In the genomic region with DNA sequence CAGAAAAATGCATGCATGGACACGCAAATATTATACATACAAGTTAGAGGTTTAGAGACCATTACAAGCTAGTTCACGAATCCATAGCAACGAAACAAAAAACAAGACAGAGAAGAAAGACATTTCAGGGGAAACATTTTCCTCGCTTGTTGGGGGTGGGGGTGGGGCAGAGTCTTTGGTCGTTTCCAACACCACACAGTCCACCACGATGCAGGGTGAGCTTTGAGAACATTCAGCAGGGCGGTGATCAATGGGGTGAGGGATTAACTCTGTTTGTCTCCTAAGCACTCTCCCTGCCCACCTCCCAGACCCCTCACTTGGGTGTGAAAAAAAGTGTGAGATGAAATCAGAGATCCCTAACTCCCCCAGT, we compare ENCODE assay signal across 12 cellular contexts. TPM values are rescaled to one million over a fixed set of nuclear protein-coding genes. Genes with fewer than 3 reads are reported as not detected.
DNase-seq lines count a peak whose midpoint lies in the region; ATAC-seq and TF ChIP-seq lines count a peak whose summit lies in the region.
"Had no signal": no experiment of that assay in that cellular context is flagged by ENCODE, and none has a peak within 500 bp of the region (broad histone marks: within the 10 kb centered on the region; RNA-seq: fewer than 3 reads in every experiment).

No MANE protein-coding gene starts in this region.

- no peaks in the 10 kb centered on the region for H3K79me2 ChIP-seq in smooth muscle cell (ENCODE audit: low read depth)

- peaks cover 64% of the 10 kb centered on the region for H3K27me3 Mint-ChIP-seq in chondrocyte (ENCODE audit: low read depth)
- peaks cover 37% of the 10 kb centered on the region for H3K27me3 Mint-ChIP-seq in activated naive CD8-positive, alpha-beta T cell treated with anti-CD3 and anti-CD28 coated beads, Interleukin-2, amount 50 U/mL, for 24 hours

- no peaks in the 10 kb centered on the region for H3F3A ChIP-seq in smooth muscle cell (ENCODE audit: low read depth)

- TF ChIP-seq CTCF in HFF-Myc (IDR thresholded peaks at IDR 0.05; ENCODE audit: low read depth, low read length, missing control alignments), result no peak
- TF ChIP-seq CTCF in chondrocyte (IDR thresholded peaks at IDR 0.05), result no peak
- TF ChIP-seq CTCF in kidney epithelial cell (IDR thresholded peaks at IDR 0.05; ENCODE audit: insufficient read depth, low read length, poor library complexity, severe bottlenecking), result no peak
- TF ChIP-seq CTCF in smooth muscle cell (IDR thresholded peaks at IDR 0.05; ENCODE audit: borderline replicate concordance, insufficient read depth, poor library complexity, severe bottlenecking), result no peak
- TF ChIP-seq CTCF in WERI-Rb-1 (IDR thresholded peaks at IDR 0.05; ENCODE audit: low read depth, low read length), result no peak

- no peak overlapping the region for H3K9ac ChIP-seq in smooth muscle cell (ENCODE audit: low read depth)

- no peak overlapping the region for H2AFZ ChIP-seq in smooth muscle cell (ENCODE audit: low read depth)

- H3K4me3 Mint-ChIP-seq in chondrocyte (ENCODE audit: unreplicated experiment), result peak overlapping the region; percentile 44
- no peak overlapping the region for H3K4me3 Mint-ChIP-seq in activated naive CD8-positive, alpha-beta T cell treated with anti-CD3 and anti-CD28 coated beads, Interleukin-2, amount 50 U/mL, for 24 hours
- H3K4me3 Mint-ChIP-seq: stimulated activated effector memory CD8-positive, alpha-beta T cell treated with anti-CD3 and anti-CD28 coated beads, Interleukin-12 subunit alpha, Interleukin-12 subunit beta, amount 100 ng/mL, for 72 hours had no signal

- H3K27ac ChIP-seq in smooth muscle cell (ENCODE audit: low read depth) (no peak overlapping the region), WERI-Rb-1 (no peak overlapping the region)
- H3K27ac ChIP-seq: epithelial cell of prostate had no signal

- H3K4me1 Mint-ChIP-seq in chondrocyte (ENCODE audit: low read depth), result peaks cover 14% of the 10 kb centered on the region
- H3K4me1 Mint-ChIP-seq in activated naive CD8-positive, alpha-beta T cell treated with anti-CD3 and anti-CD28 coated beads, Interleukin-2, amount 50 U/mL, for 24 hours, result peaks cover 3% of the 10 kb centered on the region
- H3K4me1 Mint-ChIP-seq: stimulated activated effector memory CD8-positive, alpha-beta T cell treated with anti-CD3 and anti-CD28 coated beads, Interleukin-12 subunit alpha, Interleukin-12 subunit beta, amount 100 ng/mL, for 72 hours had no signal

- DNase-seq in HFF-Myc (ENCODE audit: extremely low read depth, low read depth), result no peak
- DNase-seq in chondrocyte (ENCODE audit: low spot score), result no peak
- DNase-seq in kidney epithelial cell (ENCODE audit: low read depth), result no peak
- no peak for DNase-seq in smooth muscle cell (lab: John Stamatoyannopoulos, UW; ENCODE audit: unreplicated experiment)
- no peak for DNase-seq in COR-L47 (lab: John Stamatoyannopoulos, UW)
- no peak for DNase-seq in activated naive CD8-positive, alpha-beta T cell treated with anti-CD3 and anti-CD28 coated beads, Interleukin-2, amount 50 U/mL, for 24 hours
- DNase-seq in HPDE6-E6E7 (ENCODE audit: extremely low spot score), result no peak
- no peak for DNase-seq in WERI-Rb-1
- DNase-seq: GF-D8, NCI-H146 had no signal

- H3K4me1 ChIP-seq in smooth muscle cell (ENCODE audit: low read depth), result peaks cover 6% of the 10 kb centered on the region

- no peak overlapping the region for H3K27ac Mint-ChIP-seq in chondrocyte (ENCODE audit: unreplicated experiment)
- H3K27ac Mint-ChIP-seq in activated naive CD8-positive, alpha-beta T cell treated with anti-CD3 and anti-CD28 coated beads, Interleukin-2, amount 50 U/mL, for 24 hours, result no peak overlapping the region
- H3K27ac Mint-ChIP-seq: stimulated activated effector memory CD8-positive, alpha-beta T cell treated with anti-CD3 and anti-CD28 coated beads, Interleukin-12 subunit alpha, Interleukin-12 subunit beta, amount 100 ng/mL, for 72 hours had no signal

- ATAC-seq in activated naive CD8-positive, alpha-beta T cell treated with anti-CD3 and anti-CD28 coated beads, Interleukin-2, amount 50 U/mL, for 24 hours, result no peak

- H3K36me3 ChIP-seq in kidney epithelial cell (ENCODE audit: control insufficient read depth, insufficient read depth, low read length) (no peaks in the 10 kb centered on the region), smooth muscle cell (ENCODE audit: low read depth) (no peaks in the 10 kb centered on the region), WERI-Rb-1 (no peaks in the 10 kb centered on the region)

- H3K4me3 ChIP-seq in HFF-Myc (replicated peaks; ENCODE audit: low read depth, low read length) (peak overlapping the region; percentile 13; the same call in 1 of the 2 replicates), kidney epithelial cell (ENCODE audit: low read depth, low read length) (peak overlapping the region; percentile 39), smooth muscle cell (peak overlapping the region; percentile 46), WERI-Rb-1 (ENCODE audit: low read depth, low read length) (no peak overlapping the region)

- H4K20me1 ChIP-seq in smooth muscle cell (ENCODE audit: low read depth), result no peaks in the 10 kb centered on the region

- H3K9me3 Mint-ChIP-seq in chondrocyte (ENCODE audit: low read depth), result peaks cover 3% of the 10 kb centered on the region
- H3K9me3 Mint-ChIP-seq in activated naive CD8-positive, alpha-beta T cell treated with anti-CD3 and anti-CD28 coated beads, Interleukin-2, amount 50 U/mL, for 24 hours, result peaks cover 5% of the 10 kb centered on the region
- H3K9me3 Mint-ChIP-seq: stimulated activated effector memory CD8-positive, alpha-beta T cell treated with anti-CD3 and anti-CD28 coated beads, Interleukin-12 subunit alpha, Interleukin-12 subunit beta, amount 100 ng/mL, for 72 hours had no signal

- H3K4me2 ChIP-seq in smooth muscle cell, result peak overlapping the region; percentile 86

- H3K36me3 Mint-ChIP-seq in chondrocyte (ENCODE audit: low read depth), result peaks cover 1% of the 10 kb centered on the region
- H3K36me3 Mint-ChIP-seq in activated naive CD8-positive, alpha-beta T cell treated with anti-CD3 and anti-CD28 coated beads, Interleukin-2, amount 50 U/mL, for 24 hours (ENCODE audit: low read depth), result no peaks in the 10 kb centered on the region
- H3K36me3 Mint-ChIP-seq: stimulated activated effector memory CD8-positive, alpha-beta T cell treated with anti-CD3 and anti-CD28 coated beads, Interleukin-12 subunit alpha, Interleukin-12 subunit beta, amount 100 ng/mL, for 72 hours had no signal

- WGBS in smooth muscle cell (ENCODE audit: low lambda C conversion rate), result 26% methylated on average over 7 of the region's 7 CpGs

- H3K27me3 ChIP-seq in kidney epithelial cell (ENCODE audit: control insufficient read depth, insufficient read depth, low read length) (peaks cover 20% of the 10 kb centered on the region), smooth muscle cell (ENCODE audit: low read depth) (peaks cover 66% of the 10 kb centered on the region), WERI-Rb-1 (ENCODE audit: insufficient read depth, low read depth, severe bottlenecking) (no peaks in the 10 kb centered on the region)

- H3K9me3 ChIP-seq in smooth muscle cell (replicated peaks; ENCODE audit: low read depth) (no peaks in the 10 kb centered on the region), WERI-Rb-1 (ENCODE audit: severe bottlenecking) (no peaks in the 10 kb centered on the region)

RNA-seq across cellular contexts. Expression of gene OXGR1, which starts 0.6 kb away (rescaled TPM):
- not detected in 3 replicates for total RNA-seq in chondrocyte
- not detected in 2 replicates for total RNA-seq in kidney epithelial cell
- total RNA-seq in smooth muscle cell, result 1.1 and 1.4 TPM in 2 replicates
- polyA plus RNA-seq in smooth muscle cell, result not detected in 2 replicates
